In genomic region chr3:143056372-143056771, GRCh38 we compare ENCODE assay signal across 3 cellular contexts.
TF ChIP-seq lines count a peak whose summit lies in the region.

No MANE protein-coding gene starts in this region.

TF ChIP-seq in HepG2, 621 proteins besides CTCF, POLR2A, EP300 and RAD21:
- TF ChIP-seq HDAC6 (IDR thresholded peaks at IDR 0.05; ENCODE audit: low read depth, low read length) (no peak), ZNF329 (CRISPR knock-in tag; IDR thresholded peaks at IDR 0.05; ENCODE audit: low read depth) (no peak), ETV5 (CRISPR knock-in tag; IDR thresholded peaks at IDR 0.05; ENCODE audit: borderline replicate concordance) (no peak), ZNF235 (CRISPR knock-in tag; IDR thresholded peaks at IDR 0.05; ENCODE audit: borderline replicate concordance) (no peak), GTF3A (CRISPR knock-in tag; conservative IDR thresholded peaks at IDR 0.05) (no peak), ZFP41 (CRISPR knock-in tag; IDR thresholded peaks at IDR 0.05; ENCODE audit: borderline replicate concordance) (no peak), PLRG1 (conservative IDR thresholded peaks at IDR 0.05) (no peak), ZNF547 (CRISPR knock-in tag; IDR thresholded peaks at IDR 0.05) (no peak), RBM39 (IDR thresholded peaks at IDR 0.05; ENCODE audit: low read depth, low read length, poor library complexity, severe bottlenecking) (no peak), ZNF432 (CRISPR knock-in tag; IDR thresholded peaks at IDR 0.05; ENCODE audit: borderline replicate concordance) (no peak), KMT2A (CRISPR knock-in tag; IDR thresholded peaks at IDR 0.05) (no peak), ARID2 (CRISPR knock-in tag; IDR thresholded peaks at IDR 0.05; ENCODE audit: borderline replicate concordance) (no peak), SMARCC2 (IDR thresholded peaks at IDR 0.05) (no peak), ZBTB38 (CRISPR knock-in tag; IDR thresholded peaks at IDR 0.05) (no peak), ZFP91 (CRISPR knock-in tag; IDR thresholded peaks at IDR 0.05; ENCODE audit: borderline replicate concordance) (no peak), GFI1 (CRISPR knock-in tag; IDR thresholded peaks at IDR 0.05; ENCODE audit: borderline replicate concordance) (no peak), ZNF660 (CRISPR knock-in tag; IDR thresholded peaks at IDR 0.05; ENCODE audit: borderline replicate concordance, low read depth) (no peak), GABPA (IDR thresholded peaks at IDR 0.05; ENCODE audit: low read depth, low read length) (no peak), GABPA (CRISPR knock-in tag; IDR thresholded peaks at IDR 0.05; ENCODE audit: low read depth) (no peak)

TF ChIP-seq in K562, 482 proteins besides CTCF, POLR2A, EP300 and RAD21:
- TF ChIP-seq ZNF316 (IDR thresholded peaks at IDR 0.05) = peak; percentile 43; the same call in 1 of the 2 replicates
- TF ChIP-seq CREB3 (tag; conservative IDR thresholded peaks at IDR 0.05; ENCODE audit: low read depth) = no peak

TF ChIP-seq in SK-N-SH treated with all-trans-retinoic acid at 6 μM for 48 hours, 23 proteins besides CTCF, POLR2A, EP300 and RAD21:
- TF ChIP-seq ISL1 (CRISPR knock-in tag; IDR thresholded peaks at IDR 0.05) = no peak
- no peak for TF ChIP-seq RARB (CRISPR knock-in tag; IDR thresholded peaks at IDR 0.05)
- no peak for TF ChIP-seq PATZ1 (CRISPR knock-in tag; IDR thresholded peaks at IDR 0.05; ENCODE audit: borderline replicate concordance)
- TF ChIP-seq TCF4 (CRISPR knock-in tag; IDR thresholded peaks at IDR 0.05; ENCODE audit: borderline replicate concordance) = no peak
- no peak for TF ChIP-seq ZC3H10 (CRISPR knock-in tag; IDR thresholded peaks at IDR 0.05)
- TF ChIP-seq ZFP30 (CRISPR knock-in tag; IDR thresholded peaks at IDR 0.05) = no peak
- no peak for TF ChIP-seq ARNTL (CRISPR knock-in tag; IDR thresholded peaks at IDR 0.05; ENCODE audit: borderline replicate concordance, low read depth)
